ENCODE assay signal across 39 cellular contexts in the genomic region with DNA sequence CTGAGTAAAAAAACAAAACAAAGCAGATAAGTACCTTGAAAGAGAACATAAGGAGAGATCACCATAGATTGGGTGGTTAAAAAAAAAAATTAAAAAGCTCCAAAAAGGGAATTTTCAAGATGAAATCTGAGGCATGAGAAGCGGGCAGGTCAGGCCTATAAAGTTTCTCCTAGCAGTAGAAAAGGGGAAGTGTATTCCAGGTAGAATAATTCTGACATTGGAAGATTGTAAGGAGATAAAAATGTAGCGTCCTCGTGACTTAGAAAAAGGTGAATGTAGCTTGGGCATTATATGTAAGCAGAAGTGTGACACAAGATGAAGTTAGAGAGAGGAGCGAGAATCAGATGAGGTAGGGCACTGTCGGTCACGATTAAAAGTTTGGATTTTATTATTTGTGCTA. TPM values are rescaled to one million over a fixed set of nuclear protein-coding genes. Genes with fewer than 3 reads are reported as not detected.
"Had no signal": no experiment of that assay in that cellular context is flagged by ENCODE, and none has a peak within 500 bp of the region (broad histone marks: within the 10 kb centered on the region; RNA-seq: fewer than 3 reads in every experiment).

No MANE protein-coding gene starts in this region.

- H3K9me3 ChIP-seq: adrenal gland, ascending aorta, body of pancreas, breast epithelium had no signal

- H3K4me3 Mint-ChIP-seq: activated naive CD4-positive, alpha-beta T cell treated with anti-CD3 and anti-CD28 coated beads for 36 hours; activated naive CD4-positive, alpha-beta T cell treated with anti-CD3 and anti-CD28 coated beads, Interleukin-2, amount 10 ng/mL, durations not matched to agents 7 days and 5 days; activated naive CD4-positive, alpha-beta T cell treated with anti-CD3 and anti-CD28 coated beads, Interleukin-2, amount 50 U/mL, for 24 hours; activated naive CD8-positive, alpha-beta T cell; activated naive CD8-positive, alpha-beta T cell treated with anti-CD3 and anti-CD28 coated beads, Interleukin-2, amount 10 ng/mL, durations not matched to agents 7 days and 5 days; activated T-cell treated with anti-CD3 and anti-CD28 coated beads, Interleukin-2, amount 50 U/mL, for 24 hours; activated T-cell treated with anti-CD3 and anti-CD28 coated beads, Interleukin-2, amount 50 U/mL, for 4 hours; activated T-cell treated with anti-CD3 and anti-CD28 coated beads, Interleukin-2, amount 50 U/mL, for 72 hours; activated T-helper 1 cell treated with anti-CD3 and anti-CD28 coated beads, Interleukin-12 subunit alpha, Interleukin-12 subunit beta, Interleukin-2, Interleukin-4 antibody, amounts not matched to agents 30 ng/mL and 10 ng/mL and 1 ng/mL, durations not matched to agents 14 hours and 24 hours and 36 hours; activated T-helper 17 cell treated with anti-CD3 and anti-CD28 coated beads, Interleukin-2, amount 50 U/mL, for 72 hours; brain; central memory CD8-positive, alpha-beta T cell had no signal

- H3K27ac ChIP-seq: adrenal gland, ascending aorta, body of pancreas, brain microvascular endothelial cell, breast epithelium, cardiac muscle cell had no signal

- H3K4me3 ChIP-seq: adrenal gland, ascending aorta, body of pancreas, breast epithelium, cardiac muscle cell had no signal

- ATAC-seq: activated naive CD4-positive, alpha-beta T cell treated with anti-CD3 and anti-CD28 coated beads, Interleukin-2, amount 50 U/mL, for 72 hours; activated T-cell treated with anti-CD3 and anti-CD28 coated beads, Interleukin-2, amount 50 U/mL, for 4 hours; activated T-cell treated with anti-CD3 and anti-CD28 coated beads, Interleukin-2, amount 50 U/mL, for 72 hours; activated T-helper 17 cell treated with anti-CD3 and anti-CD28 coated beads, Interleukin-2, amount 50 U/mL, for 72 hours; body of pancreas had no signal

- FAIRE-seq: astrocyte, bronchial epithelial cell had no signal

- H3K9me3 Mint-ChIP-seq: activated naive CD8-positive, alpha-beta T cell treated with anti-CD3 and anti-CD28 coated beads, Interleukin-2, amount 10 ng/mL, durations not matched to agents 7 days and 5 days; activated T-cell treated with anti-CD3 and anti-CD28 coated beads, Interleukin-2, amount 50 U/mL, for 24 hours; activated T-helper 1 cell treated with anti-CD3 and anti-CD28 coated beads, Interleukin-12 subunit alpha, Interleukin-12 subunit beta, Interleukin-2, Interleukin-4 antibody, amounts not matched to agents 30 ng/mL and 10 ng/mL and 1 ng/mL, durations not matched to agents 14 hours and 24 hours and 36 hours; activated T-helper 17 cell treated with anti-CD3 and anti-CD28 coated beads, Interleukin-2, amount 50 U/mL, for 72 hours; activated T-helper 2 cell treated with anti-CD3 and anti-CD28 coated beads, Interferon-gamma antibody, Interleukin-2, Interleukin-4, amounts not matched to agents 10 μg/mL and 5 μg/mL and 100 μg/mL, durations not matched to agents 14 hours and 24 hours and 36 hours had no signal

- H3K4me1 Mint-ChIP-seq: activated naive CD4-positive, alpha-beta T cell treated with anti-CD3 and anti-CD28 coated beads, Interleukin-2, amount 10 ng/mL, durations not matched to agents 7 days and 5 days; activated naive CD4-positive, alpha-beta T cell treated with anti-CD3 and anti-CD28 coated beads, Interleukin-2, amount 50 U/mL, for 24 hours; activated naive CD8-positive, alpha-beta T cell treated with anti-CD3 and anti-CD28 coated beads, Interleukin-2, amount 10 ng/mL, durations not matched to agents 7 days and 5 days; activated T-helper 17 cell treated with anti-CD3 and anti-CD28 coated beads, Interleukin-2, amount 50 U/mL, for 72 hours; central memory CD8-positive, alpha-beta T cell had no signal

- H3K27me3 Mint-ChIP-seq: activated naive CD4-positive, alpha-beta T cell treated with anti-CD3 and anti-CD28 coated beads, Interleukin-2, amount 10 ng/mL, durations not matched to agents 7 days and 5 days; activated naive CD8-positive, alpha-beta T cell treated with anti-CD3 and anti-CD28 coated beads, Interleukin-2, amount 10 ng/mL, durations not matched to agents 7 days and 5 days; activated T-helper 17 cell treated with anti-CD3 and anti-CD28 coated beads, Interleukin-2, amount 50 U/mL, for 72 hours; brain; central memory CD8-positive, alpha-beta T cell had no signal

- H3K27me3 ChIP-seq: adrenal gland, ascending aorta, body of pancreas, brain microvascular endothelial cell, breast epithelium had no signal

- H3K36me3 Mint-ChIP-seq: activated naive CD4-positive, alpha-beta T cell treated with anti-CD3 and anti-CD28 coated beads, Interleukin-2, amount 10 ng/mL, durations not matched to agents 7 days and 5 days; activated naive CD4-positive, alpha-beta T cell treated with anti-CD3 and anti-CD28 coated beads, Interleukin-2, amount 50 U/mL, for 24 hours; activated naive CD4-positive, alpha-beta T cell treated with anti-CD3 and anti-CD28 coated beads, Interleukin-2, amount 50 U/mL, for 72 hours; activated naive CD8-positive, alpha-beta T cell; activated naive CD8-positive, alpha-beta T cell treated with anti-CD3 and anti-CD28 coated beads, Interleukin-2, amount 10 ng/mL, durations not matched to agents 7 days and 5 days had no signal

- DNase-seq: activated effector memory CD4-positive, alpha-beta T cell treated with anti-CD3 and anti-CD28 coated beads, Interleukin-2, amount 50 U/mL, for 16 hours; activated effector memory CD4-positive, alpha-beta T cell treated with Interleukin-2 at 50 U/mL for 16 hours; activated gamma-delta T cell; activated gamma-delta T cell treated with Interleukin-2 at 50 U/mL for 16 hours; activated naive CD4-positive, alpha-beta T cell; activated naive CD4-positive, alpha-beta T cell treated with anti-CD3 and anti-CD28 coated beads for 36 hours; activated naive CD4-positive, alpha-beta T cell treated with anti-CD3 and anti-CD28 coated beads, Interleukin-2, amount 10 ng/mL, durations not matched to agents 7 days and 5 days; activated naive CD4-positive, alpha-beta T cell treated with anti-CD3 and anti-CD28 coated beads, Interleukin-2, amount 50 U/mL, for 16 hours; activated naive CD4-positive, alpha-beta T cell treated with Interleukin-2 at 50 U/mL for 16 hours; activated naive CD8-positive, alpha-beta T cell treated with anti-CD3 and anti-CD28 coated beads, Interleukin-2, amount 10 ng/mL, durations not matched to agents 7 days and 5 days; activated T-cell treated with anti-CD3 and anti-CD28 coated beads, Interleukin-2, amount 50 U/mL, for 1 hour; activated T-cell treated with anti-CD3 and anti-CD28 coated beads, Interleukin-2, amount 50 U/mL, for 24 hours; activated T-cell treated with anti-CD3 and anti-CD28 coated beads, Interleukin-2, amount 50 U/mL, for 4 hours; activated T-cell treated with anti-CD3 and anti-CD28 coated beads, Interleukin-2, amount 50 U/mL, for 48 hours; activated T-cell treated with anti-CD3 and anti-CD28 coated beads, Interleukin-2, amount 50 U/mL, for 72 hours; adrenal gland; amniotic stem cell; amygdala; anterior cingulate cortex; aorta; body of pancreas; brain microvascular endothelial cell; caudate nucleus; central memory CD4-positive, alpha-beta T cell; cerebellar nuclear complex had no signal

- H3K4me1 ChIP-seq: adrenal gland, ascending aorta, body of pancreas, breast epithelium had no signal

- H3K36me3 ChIP-seq: adrenal gland, ascending aorta, brain microvascular endothelial cell, breast epithelium, cardiac muscle cell had no signal

- H3K27ac Mint-ChIP-seq: activated naive CD4-positive, alpha-beta T cell treated with anti-CD3 and anti-CD28 coated beads for 36 hours; activated naive CD4-positive, alpha-beta T cell treated with anti-CD3 and anti-CD28 coated beads, Interleukin-2, amount 10 ng/mL, durations not matched to agents 7 days and 5 days; activated naive CD4-positive, alpha-beta T cell treated with anti-CD3 and anti-CD28 coated beads, Interleukin-2, amount 50 U/mL, for 24 hours; activated naive CD4-positive, alpha-beta T cell treated with anti-CD3 and anti-CD28 coated beads, Interleukin-2, amount 50 U/mL, for 72 hours; activated naive CD8-positive, alpha-beta T cell; activated naive CD8-positive, alpha-beta T cell treated with anti-CD3 and anti-CD28 coated beads, Interleukin-2, amount 10 ng/mL, durations not matched to agents 7 days and 5 days; activated T-cell treated with anti-CD3 and anti-CD28 coated beads, Interleukin-2, amount 50 U/mL, for 24 hours; activated T-cell treated with anti-CD3 and anti-CD28 coated beads, Interleukin-2, amount 50 U/mL, for 72 hours; activated T-helper 1 cell treated with anti-CD3 and anti-CD28 coated beads, Interleukin-12 subunit alpha, Interleukin-12 subunit beta, Interleukin-2, Interleukin-4 antibody, amounts not matched to agents 30 ng/mL and 10 ng/mL and 1 ng/mL, durations not matched to agents 14 hours and 24 hours and 36 hours; activated T-helper 17 cell treated with anti-CD3 and anti-CD28 coated beads, Interleukin-2, amount 50 U/mL, for 72 hours; activated T-helper 2 cell treated with anti-CD3 and anti-CD28 coated beads, Interferon-gamma antibody, Interleukin-2, Interleukin-4, amounts not matched to agents 10 μg/mL and 5 μg/mL and 100 μg/mL, durations not matched to agents 14 hours and 24 hours and 36 hours; brain had no signal

RNA-seq across cellular contexts. Expression of a gene that starts 9.1 kb away (rescaled TPM):
- total RNA-seq: activated naive CD4-positive, alpha-beta T cell treated with anti-CD3 and anti-CD28 coated beads for 36 hours; activated naive CD4-positive, alpha-beta T cell treated with anti-CD3 and anti-CD28 coated beads, Interleukin-2, amount 50 U/mL, for 72 hours; activated naive CD8-positive, alpha-beta T cell treated with anti-CD3 and anti-CD28 coated beads, Interleukin-2, amount 10 ng/mL, durations not matched to agents 7 days and 5 days; activated T-cell treated with anti-CD3 and anti-CD28 coated beads, Interleukin-2, amount 50 U/mL, for 4 hours; activated T-cell treated with anti-CD3 and anti-CD28 coated beads, Interleukin-2, amount 50 U/mL, for 72 hours; activated T-helper 1 cell treated with anti-CD3 and anti-CD28 coated beads, Interleukin-12 subunit alpha, Interleukin-12 subunit beta, Interleukin-2, Interleukin-4 antibody, amounts not matched to agents 30 ng/mL and 10 ng/mL and 1 ng/mL, durations not matched to agents 14 hours and 24 hours and 36 hours; bronchial epithelial cell; chondrocyte had no signal
